ENCODE assay signal across 11 cellular contexts in the genomic region with DNA sequence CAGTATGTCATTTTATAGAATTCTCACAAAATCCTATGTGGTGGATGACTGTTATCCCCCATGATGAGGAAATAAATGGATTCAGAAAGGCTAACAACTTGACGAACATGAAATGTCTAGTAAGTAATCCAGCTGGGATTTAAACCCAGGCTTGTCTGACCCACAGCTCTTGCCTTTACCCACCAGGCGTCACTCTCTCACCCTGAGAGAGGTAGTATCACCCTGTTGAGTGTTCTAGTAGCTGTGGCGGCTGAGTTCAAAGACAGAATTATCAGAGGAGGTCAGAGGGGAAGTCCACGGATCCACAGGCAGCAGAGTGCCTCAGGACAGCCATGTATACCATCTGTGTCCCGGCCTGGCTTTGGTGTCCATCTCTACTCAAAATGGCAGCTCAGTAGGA.
"Had no signal": no experiment of that assay in that cellular context is flagged by ENCODE, and none has a peak within 500 bp of the region (broad histone marks: within the 10 kb centered on the region; RNA-seq: fewer than 3 reads in every experiment).

No MANE protein-coding gene starts in this region.

- H3K4me1 Mint-ChIP-seq: memory B cell had no signal

- H3K27me3 Mint-ChIP-seq: activated naive CD8-positive, alpha-beta T cell had no signal

- H3K4me1 ChIP-seq: esophagus squamous epithelium, thyroid gland had no signal

- H3K27ac Mint-ChIP-seq: activated naive CD8-positive, alpha-beta T cell; memory B cell had no signal

- H3K4me3 ChIP-seq: esophagus squamous epithelium, thyroid gland had no signal

- H3K36me3 Mint-ChIP-seq: activated naive CD8-positive, alpha-beta T cell; memory B cell had no signal

- DNase-seq: activated CD4-positive, alpha-beta T cell treated with anti-CD3 and anti-CD28 coated beads, Interleukin-2, amount 50 U/mL, for 4 hours; effector CD4-positive, alpha-beta T cell; esophagus squamous epithelium; occipital lobe; stimulated activated CD4-positive, alpha-beta T cell treated with anti-CD3 and anti-CD28 coated beads, Interleukin-12 subunit alpha, Interleukin-12 subunit beta, amount 100 ng/mL, for 4 hours; stimulated activated CD4-positive, alpha-beta T cell treated with anti-CD3 and anti-CD28 coated beads, Interleukin-1b, Interleukin-23, amount 100 ng/mL, for 48 hours; stimulated activated CD8-positive, alpha-beta memory T cell treated with anti-CD3 and anti-CD28 coated beads, Interleukin-4, amount 100 ng/mL, for 48 hours; stimulated activated naive CD4-positive, alpha-beta T cell treated with Interleukin-2 at 50 U/mL for 16 hours; thyroid gland had no signal

- H3K27ac ChIP-seq: esophagus squamous epithelium, thyroid gland had no signal

- H3K9me3 ChIP-seq: esophagus squamous epithelium, thyroid gland had no signal

- H3K4me3 Mint-ChIP-seq: activated naive CD8-positive, alpha-beta T cell; memory B cell had no signal

- H3K27me3 ChIP-seq: esophagus squamous epithelium, thyroid gland had no signal
